8 cellular contexts compared by ENCODE assay signal in the genomic region with DNA sequence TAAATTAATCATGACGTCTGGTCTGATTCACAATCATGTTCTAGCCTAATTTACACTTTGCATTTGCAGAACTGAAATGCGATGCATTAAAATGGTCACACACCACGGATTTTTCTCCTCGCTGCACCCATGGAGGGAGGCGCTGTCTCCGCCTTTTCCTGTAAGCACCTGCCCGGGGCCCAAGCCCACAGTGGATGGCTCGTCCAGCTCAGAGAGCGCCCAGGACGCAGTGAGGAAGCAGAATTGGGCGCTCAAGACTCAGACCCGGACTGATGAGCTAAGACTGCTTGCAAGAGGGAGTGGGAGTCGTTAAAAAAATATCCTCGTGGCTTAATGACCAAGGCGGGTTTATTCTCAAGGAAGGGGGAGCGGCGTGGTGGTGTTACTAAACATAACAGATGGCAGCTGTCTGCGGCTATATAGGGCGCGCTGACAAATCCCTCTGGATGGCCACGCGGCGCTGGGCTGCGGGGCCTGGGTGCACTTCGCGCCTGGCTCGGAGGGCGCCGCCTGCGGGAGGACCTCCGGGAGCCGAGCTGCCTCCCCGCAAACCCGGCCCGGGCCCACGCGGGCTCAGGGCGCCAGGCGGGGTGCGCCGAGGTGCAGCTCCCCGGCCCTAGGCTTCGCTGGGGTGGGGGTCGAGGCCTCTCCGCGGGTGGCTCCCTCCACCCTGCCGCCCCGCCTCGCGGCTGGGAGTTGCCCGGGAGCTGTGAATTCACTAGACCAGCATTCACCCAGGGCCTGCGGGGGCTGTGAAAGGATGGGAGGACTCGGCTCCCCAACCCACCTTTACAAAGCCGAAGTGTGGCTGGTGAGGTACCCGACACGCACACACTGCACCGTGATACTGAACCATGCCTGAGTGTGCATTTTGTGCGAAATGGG.
DNase-seq lines count a peak whose midpoint lies in the region; ATAC-seq lines count a peak whose summit lies in the region.

No MANE protein-coding gene starts in this region.

- H3K36me3 ChIP-seq in skeletal muscle tissue (ENCODE audit: control insufficient read depth in 3 of 3, insufficient read depth in 3 of 3, low read length in 3 of 3): no peaks in the 10 kb centered on the region

- H3K4me3 ChIP-seq in right cardiac atrium (ENCODE audit: low read length) (peak overlapping the region; percentile 5), skeletal muscle tissue (ENCODE audit: low read length in 3 of 3) (peak overlapping the region; percentile 54 to 66 (median 55))

- in situ Hi-C loops in ACHN (cut with HindIII; ENCODE audit: low pct_ligation_motif_present, low pct_unique_long_range_greater_than_20kb, low sequenced_read_pairs): no loop called here

- H3K4me1 ChIP-seq in right cardiac atrium (ENCODE audit: control insufficient read depth, insufficient read depth, low read length): no peaks in the 10 kb centered on the region
- peaks cover 11 to 22% (median 19%) of the 10 kb centered on the region in 3 donors for H3K4me1 ChIP-seq in skeletal muscle tissue (ENCODE audit: control insufficient read depth in 3 of 3, insufficient read depth in 3 of 3, low read length in 3 of 3)

- intact Hi-C loops in right cardiac atrium (cut with DNase I): no loop called here

- no peaks in the 10 kb centered on the region for H3K27me3 ChIP-seq in right cardiac atrium (ENCODE audit: control insufficient read depth, insufficient read depth)
- H3K27me3 ChIP-seq in skeletal muscle tissue (ENCODE audit: control insufficient read depth in 3 of 3, insufficient read depth in 3 of 3, low read length in 3 of 3): peaks cover 0 to 4% (median 3%) of the 10 kb centered on the region in 3 donors

- ATAC-seq in GM18858 (IDR thresholded peaks at IDR 0.05; ENCODE audit: unreplicated experiment) (peak; percentile 40), HG03060 (IDR thresholded peaks at IDR 0.05; ENCODE audit: low read depth, unreplicated experiment) (peak; percentile 36), right cardiac atrium (peak; percentile 69 to 74)

- H3K9ac ChIP-seq in skeletal muscle tissue (ENCODE audit: low read depth in 1 of 3, low read length in 3 of 3): peak overlapping the region; percentile 19 to 72 (median 40)

- H3K27ac ChIP-seq in right cardiac atrium (ENCODE audit: low read length) (no peak overlapping the region), skeletal muscle tissue (ENCODE audit: low read depth, low read length) (peak overlapping the region; percentile 45)

- DNase-seq in ACHN (peak; percentile 10), NCI-H526 treated with DMSO at 0.1 percent for 48 hours (lab: John Stamatoyannopoulos, UW) (peak; percentile 83), right cardiac atrium (peak; percentile 16 to 64 (median 55)), OCI-M2 (lab: John Stamatoyannopoulos, UW; ENCODE audit: unreplicated experiment) (no peak)
- peak; percentile 16 for DNase-seq in activated effector memory CD4-positive, alpha-beta T cell treated with Interleukin-2 at 50 U/mL for 16 hours

- WGBS in right cardiac atrium: 8% methylated on average over 58 of the region's 58 CpGs

- no peaks in the 10 kb centered on the region for H3K9me3 ChIP-seq in right cardiac atrium (ENCODE audit: control insufficient read depth, low read length)
- H3K9me3 ChIP-seq in skeletal muscle tissue (ENCODE audit: control insufficient read depth in 3 of 3, low read length in 3 of 3): no peaks in the 10 kb centered on the region
